Comparison of ENCODE assay signal across 19 cellular contexts in the genomic region with DNA sequence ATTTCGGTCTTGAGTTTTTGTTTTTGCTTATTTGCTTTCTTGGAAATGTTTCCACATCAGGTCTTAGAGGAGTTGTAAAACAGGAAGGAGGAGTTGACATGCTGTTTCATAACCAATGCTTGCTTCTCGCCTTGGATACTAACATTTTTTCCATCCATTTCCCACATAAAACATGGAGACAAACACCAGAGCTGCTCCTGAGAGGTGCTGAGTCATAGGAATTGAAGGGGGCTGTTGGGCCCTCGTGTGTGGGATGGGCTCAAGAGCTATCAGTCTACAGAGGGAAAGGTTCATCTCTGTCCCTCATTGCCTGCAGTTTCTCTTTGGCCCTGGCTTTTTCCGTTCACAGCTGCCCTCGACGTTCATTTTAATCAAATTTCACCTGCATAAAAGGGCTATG. TPM values are rescaled to one million over a fixed set of nuclear protein-coding genes. Genes with fewer than 3 reads are reported as not detected.
DNase-seq lines count a peak whose midpoint lies in the region; ATAC-seq and TF ChIP-seq lines count a peak whose summit lies in the region.
"Had no signal": no experiment of that assay in that cellular context is flagged by ENCODE, and none has a peak within 500 bp of the region (broad histone marks: within the 10 kb centered on the region; RNA-seq: fewer than 3 reads in every experiment).

No MANE protein-coding gene starts in this region.

- H3K27ac ChIP-seq in GM23248 (0 out of 2 replicates have a peak overlapping the region, but pooled peaks have one; percentile 30), colonic mucosa (no peak overlapping the region)
- H3K27ac ChIP-seq: brain microvascular endothelial cell, HL-60, KMS-11, pancreas, PC-9 had no signal

- H2AFZ ChIP-seq in GM23248: no peak overlapping the region
- H2AFZ ChIP-seq: PC-9 had no signal

- TF ChIP-seq CTCF in fibroblast of villous mesenchyme (IDR thresholded peaks at IDR 0.05; ENCODE audit: insufficient read depth, low read depth, low read length) (no peak), colonic mucosa (IDR thresholded peaks at IDR 0.05) (no peak)

- peak; percentile 51 for DNase-seq in GM23248
- peak; percentile 96 for DNase-seq in fibroblast of villous mesenchyme (ENCODE audit: low read depth)
- peak; percentile 28 for DNase-seq in stromal cell of bone marrow (ENCODE audit: low read depth)
- DNase-seq in activated gamma-delta T cell treated with Interleukin-2 at 50 U/mL for 16 hours: no peak
- no peak for DNase-seq in RKO (ENCODE audit: low spot score)
- DNase-seq in DMS153 (lab: John Stamatoyannopoulos, UW): no peak
- DNase-seq in colonic mucosa: no peak
- DNase-seq: brain microvascular endothelial cell; CD4-positive, alpha-beta T cell; EL; kidney; mucosa of descending colon; NCI-H1436 treated with DMSO at 0.1 percent for 48 hours; NCI-H510A treated with DMSO at 0.1 percent for 48 hours; pancreas; PC-9 had no signal

- no peaks in the 10 kb centered on the region for H3K36me3 ChIP-seq in GM23248 (ENCODE audit: low read depth)
- no peaks in the 10 kb centered on the region for H3K36me3 ChIP-seq in colonic mucosa
- H3K36me3 ChIP-seq: brain microvascular endothelial cell, pancreas had no signal

- peak; percentile 70 for ATAC-seq in SK-N-SH treated with all-trans-retinoic acid at 6 μM for 48 hours
- ATAC-seq: mucosa of descending colon had no signal

- H3K9me3 ChIP-seq in GM23248 (ENCODE audit: low read depth) (no peaks in the 10 kb centered on the region), colonic mucosa (no peaks in the 10 kb centered on the region)
- H3K9me3 ChIP-seq: mucosa of descending colon, pancreas had no signal

- WGBS in GM23248 (ENCODE audit: low coverage in 1 of 2, low lambda C conversion rate in 2 of 2, missing lambda C conversion rate in 2 of 2), 2 experiments: 32 to 45% methylated on average over 4 to 6 of the region's 6 CpGs

- H3K4me2 ChIP-seq in GM23248 (ENCODE audit: unreplicated experiment): peak overlapping the region; percentile 12
- H3K4me2 ChIP-seq: KMS-11, PC-9 had no signal

- in situ Hi-C loops in GM23248 (cut with MboI): no loop called here

- H3K9ac ChIP-seq in GM23248: no peak overlapping the region
- H3K9ac ChIP-seq in colonic mucosa (ENCODE audit: low read depth in 2 of 2, low read length in 2 of 2): no peak overlapping the region
- H3K9ac ChIP-seq: KMS-11 had no signal

- no peaks in the 10 kb centered on the region for H3K9me2 ChIP-seq in GM23248 (ENCODE audit: insufficient read depth)

- peaks cover 57% of the 10 kb centered on the region for H3K79me2 ChIP-seq in GM23248 (ENCODE audit: insufficient read depth)

- H3K4me3 ChIP-seq in GM23248 (no peak overlapping the region), fibroblast of villous mesenchyme (ENCODE audit: low read depth, low read length) (peak overlapping the region; percentile 30), colonic mucosa (no peak overlapping the region)
- H3K4me3 ChIP-seq: mucosa of descending colon, pancreas, PC-9 had no signal

- H4K20me1 ChIP-seq in GM23248 (ENCODE audit: insufficient read depth): no peaks in the 10 kb centered on the region

- intact Hi-C loops in colonic mucosa (cut with DNase I): no loop called here

- H3K27me3 ChIP-seq in GM23248 (replicated peaks; ENCODE audit: insufficient read depth): no peaks in the 10 kb centered on the region
- no peaks in the 10 kb centered on the region for H3K27me3 ChIP-seq in colonic mucosa
- H3K27me3 ChIP-seq: brain microvascular endothelial cell, pancreas had no signal

- H3K4me1 ChIP-seq in GM23248 (ENCODE audit: insufficient read depth): peaks cover 14% of the 10 kb centered on the region
- H3K4me1 ChIP-seq in colonic mucosa: no peaks in the 10 kb centered on the region
- H3K4me1 ChIP-seq: pancreas had no signal

- no peaks in the 10 kb centered on the region for H3F3A ChIP-seq in GM23248 (ENCODE audit: insufficient read depth)

TF ChIP-seq in SK-N-SH treated with all-trans-retinoic acid at 6 μM for 48 hours, 23 proteins besides CTCF, POLR2A, EP300 and RAD21:
- TF ChIP-seq ZNF565 (CRISPR knock-in tag; conservative IDR thresholded peaks at IDR 0.05; ENCODE audit: low read depth): no peak
- no peak for TF ChIP-seq OSR1 (CRISPR knock-in tag; IDR thresholded peaks at IDR 0.05)
- no peak for TF ChIP-seq PPARA (CRISPR knock-in tag; IDR thresholded peaks at IDR 0.05; ENCODE audit: borderline replicate concordance)
- TF ChIP-seq GLIS3 (CRISPR knock-in tag; IDR thresholded peaks at IDR 0.05): no peak
- TF ChIP-seq, protein P1, sequence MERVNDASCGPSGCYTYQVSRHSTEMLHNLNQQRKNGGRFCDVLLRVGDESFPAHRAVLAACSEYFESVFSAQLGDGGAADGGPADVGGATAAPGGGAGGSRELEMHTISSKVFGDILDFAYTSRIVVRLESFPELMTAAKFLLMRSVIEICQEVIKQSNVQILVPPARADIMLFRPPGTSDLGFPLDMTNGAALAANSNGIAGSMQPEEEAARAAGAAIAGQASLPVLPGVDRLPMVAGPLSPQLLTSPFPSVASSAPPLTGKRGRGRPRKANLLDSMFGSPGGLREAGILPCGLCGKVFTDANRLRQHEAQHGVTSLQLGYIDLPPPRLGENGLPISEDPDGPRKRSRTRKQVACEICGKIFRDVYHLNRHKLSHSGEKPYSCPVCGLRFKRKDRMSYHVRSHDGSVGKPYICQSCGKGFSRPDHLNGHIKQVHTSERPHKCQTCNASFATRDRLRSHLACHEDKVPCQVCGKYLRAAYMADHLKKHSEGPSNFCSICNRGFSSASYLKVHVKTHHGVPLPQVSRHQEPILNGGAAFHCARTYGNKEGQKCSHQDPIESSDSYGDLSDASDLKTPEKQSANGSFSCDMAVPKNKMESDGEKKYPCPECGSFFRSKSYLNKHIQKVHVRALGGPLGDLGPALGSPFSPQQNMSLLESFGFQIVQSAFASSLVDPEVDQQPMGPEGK (CRISPR knock-in tag; IDR thresholded peaks at IDR 0.05; ENCODE audit: borderline replicate concordance): no peak
- TF ChIP-seq POU6F1 (CRISPR knock-in tag; IDR thresholded peaks at IDR 0.05; ENCODE audit: borderline replicate concordance, low read depth): no peak
- TF ChIP-seq ZFP3 (CRISPR knock-in tag; IDR thresholded peaks at IDR 0.05): no peak
- TF ChIP-seq ZFP30 (CRISPR knock-in tag; IDR thresholded peaks at IDR 0.05): no peak
- no peak for TF ChIP-seq TOX (CRISPR knock-in tag; IDR thresholded peaks at IDR 0.05; ENCODE audit: borderline replicate concordance)

RNA-seq across cellular contexts. Expression of gene TBL1X, which starts 29.9 kb away (rescaled TPM):
- total RNA-seq in GM23248 (2014; rRNA removed; shearing (Covaris generic)): 26.4 and 26.8 TPM in 2 replicates
- polyA plus RNA-seq in GM23248 (2016; fragmentation: Nextera tagmentation; extraction: Ambion mirVana): 8.2 and 9.5 TPM in 2 replicates
- total RNA-seq in fibroblast of villous mesenchyme (28.0 and 30.7 TPM in 2 replicates), colonic mucosa (10 to 100 TPM; 16.3 to 18.9 TPM)

Comparison
In these comparisons a context has a peak if more than half of its experiments do, and no peak if none do; other contexts are left out.
1. DNase-seq: peak in GM23248 (single experiment), fibroblast of villous mesenchyme (single experiment) and stromal cell of bone marrow (single experiment); none in activated gamma-delta T cell treated with Interleukin-2 at 50 U/mL for 16 hours (single experiment), RKO (single experiment), DMS153 (single experiment) and colonic mucosa (single experiment).